In the genomic region with DNA sequence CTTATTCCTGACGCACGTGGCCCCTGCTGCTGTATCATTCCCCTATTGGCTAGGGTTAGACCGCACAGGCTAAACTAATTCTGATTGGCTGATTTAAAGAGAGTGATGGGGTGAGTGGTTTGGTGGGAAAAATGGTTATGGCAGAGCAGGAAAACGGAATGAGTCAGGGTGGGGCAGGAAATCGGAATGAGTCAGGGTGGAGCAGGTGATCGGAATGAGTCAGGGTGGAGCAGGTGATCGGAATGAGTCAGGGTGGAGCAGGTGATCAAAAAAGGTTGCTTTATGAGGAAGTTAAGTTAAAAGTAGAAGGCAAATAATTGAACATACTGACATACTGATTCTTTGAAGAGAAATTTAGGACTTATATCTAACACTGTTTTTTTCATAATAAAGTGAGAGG, we compare ENCODE assay signal across 11 cellular contexts. TPM values are rescaled to one million over a fixed set of nuclear protein-coding genes. Genes with fewer than 3 reads are reported as not detected.
DNase-seq lines count a peak whose midpoint lies in the region; ATAC-seq, FAIRE-seq and TF ChIP-seq lines count a peak whose summit lies in the region.
"Not testable (repeated sequence)": the region's sequence is repeated elsewhere in the genome, so short reads cannot be mapped to it uniquely, and the experiment has no call there.
"Had no signal": no experiment of that assay in that cellular context is flagged by ENCODE, and none has a peak within 500 bp of the region (broad histone marks: within the 10 kb centered on the region; RNA-seq: fewer than 3 reads in every experiment).

No MANE protein-coding gene starts in this region.

- not testable (repeated sequence) for H3K9me2 ChIP-seq in HCT116 (ENCODE audit: insufficient read depth)

- not testable (repeated sequence) for TF ChIP-seq POLR2A in HCT116 (IDR thresholded peaks at IDR 0.05; ENCODE audit: borderline replicate concordance, extremely low read depth, insufficient read depth, insufficient read length)

- not testable (repeated sequence) for H3K4me3 ChIP-seq in BLaER1; HCT116 (replicated peaks in 1 of 2; ENCODE audit: low read depth in 1 of 2, low read length in 2 of 2); astrocyte (ENCODE audit: insufficient read depth, low read depth, low read length); fibroblast of mammary gland (ENCODE audit: control insufficient read depth, low read depth, low read length); upper lobe of right lung

- POLR2A ChIA-PET in HCT116 (lab: Charles Lee); activated CD4-positive, alpha-beta T cell treated with anti-CD3 and anti-CD28 coated beads, Interleukin-2, amount 10 ng/mL, durations not matched to agents 7 days and 5 days (lab: Charles Lee): not testable (repeated sequence)

- peak overlapping the region; percentile 14 for H2AFZ ChIP-seq in HCT116 (ENCODE audit: low read depth, low read length, poor library complexity, severe bottlenecking)
- not testable (repeated sequence) for H2AFZ ChIP-seq in astrocyte (ENCODE audit: low read depth, low read length)

- intact Hi-C loops in HCT116 (cut with micrococcal nuclease); posterior vena cava (cut with DNase I); upper lobe of right lung (cut with DNase I): not testable (repeated sequence)

- H3K4me1 Mint-ChIP-seq in activated CD4-positive, alpha-beta T cell treated with anti-CD3 and anti-CD28 coated beads, Interleukin-2, amount 10 ng/mL, durations not matched to agents 7 days and 5 days = not testable (repeated sequence)
- peaks cover 15% of the 10 kb centered on the region for H3K4me1 Mint-ChIP-seq in astrocyte (ENCODE audit: low read depth, unreplicated experiment)

- RAD21 ChIA-PET in HCT116 (lab: Charles Lee; ENCODE audit: low non-redundant PET in 1 of 2, low total read pairs in 2 of 2, uncharacterized antibody in 2 of 2, unreplicated experiment in 2 of 2) = not testable (repeated sequence)

- H3K4me3 Mint-ChIP-seq in activated CD4-positive, alpha-beta T cell treated with anti-CD3 and anti-CD28 coated beads, Interleukin-2, amount 10 ng/mL, durations not matched to agents 7 days and 5 days; astrocyte (ENCODE audit: unreplicated experiment): not testable (repeated sequence)

- peak overlapping the region; percentile 80 for H3K27ac ChIP-seq in BLaER1
- peak overlapping the region; percentile 43 for H3K27ac ChIP-seq in HCT116 (ENCODE audit: low read depth, low read length)
- not testable (repeated sequence) for H3K27ac ChIP-seq in astrocyte (ENCODE audit: low read depth, low read length); upper lobe of right lung

- not testable (repeated sequence) for H3K79me2 ChIP-seq in HCT116 (ENCODE audit: insufficient read depth, low read length); astrocyte (ENCODE audit: insufficient read depth, low read length)

- not testable (repeated sequence) for H3K27me3 Mint-ChIP-seq in activated CD4-positive, alpha-beta T cell treated with anti-CD3 and anti-CD28 coated beads, Interleukin-2, amount 10 ng/mL, durations not matched to agents 7 days and 5 days; astrocyte (ENCODE audit: low read depth, unreplicated experiment)

- H3K4me1 ChIP-seq in BLaER1 = peaks cover 75% of the 10 kb centered on the region
- peaks cover 16 to 39% of the 10 kb centered on the region in 2 experiments for H3K4me1 ChIP-seq in HCT116 (ENCODE audit: control insufficient read depth in 1 of 2, insufficient read depth in 2 of 2, low read length in 2 of 2)
- not testable (repeated sequence) for H3K4me1 ChIP-seq in astrocyte (ENCODE audit: insufficient read depth, low read length); upper lobe of right lung

- CTCF ChIA-PET in HCT116 (lab: Charles Lee) = interaction anchor here (1.2 kb wide), 1 partner anchor 120 kb away, joined by 4 read pairs; no protein-coding TSS in a partner anchor
- CTCF ChIA-PET in activated CD4-positive, alpha-beta T cell treated with anti-CD3 and anti-CD28 coated beads, Interleukin-2, amount 10 ng/mL, durations not matched to agents 7 days and 5 days (lab: Charles Lee) = not testable (repeated sequence)

- not testable (repeated sequence) for TF ChIP-seq RAD21 in HCT116 (IDR thresholded peaks at IDR 0.05; ENCODE audit: low read depth)

- not testable (repeated sequence) for H3K9ac ChIP-seq in BLaER1; astrocyte (ENCODE audit: low read length)
- 0 out of 2 replicates have a peak overlapping the region, but pooled peaks have one; percentile 1 for H3K9ac ChIP-seq in HCT116 (ENCODE audit: low read length)

- H3K4me2 ChIP-seq in BLaER1 = peak overlapping the region; percentile 92
- peak overlapping the region; percentile 43 for H3K4me2 ChIP-seq in HCT116 (ENCODE audit: low read length)
- H3K4me2 ChIP-seq in astrocyte (ENCODE audit: low read length) = not testable (repeated sequence)

- peak; percentile 61 for ATAC-seq in HCT116
- ATAC-seq in upper lobe of right lung = not testable (repeated sequence)

- peak overlapping the region; percentile 68 for H3K27ac Mint-ChIP-seq in activated CD4-positive, alpha-beta T cell treated with anti-CD3 and anti-CD28 coated beads, Interleukin-2, amount 10 ng/mL, durations not matched to agents 7 days and 5 days
- peak overlapping the region; percentile 17 for H3K27ac Mint-ChIP-seq in astrocyte (ENCODE audit: unreplicated experiment)

- not testable (repeated sequence) for FAIRE-seq in astrocyte (lab: Jason Lieb, UNC)

- TF ChIP-seq CTCF in HCT116 (IDR thresholded peaks at IDR 0.05 in 2 of 3, conservative IDR thresholded peaks at IDR 0.05 in 1 of 3; ENCODE audit: borderline replicate concordance in 1 of 3, insufficient read depth in 1 of 3, low read depth in 2 of 3, low read length in 2 of 3); astrocyte (IDR thresholded peaks at IDR 0.05; ENCODE audit: insufficient read depth, low read depth, low read length); fibroblast of mammary gland (conservative IDR thresholded peaks at IDR 0.05; ENCODE audit: control insufficient read depth, insufficient read depth, low read depth, low read length); upper lobe of right lung (IDR thresholded peaks at IDR 0.05): not testable (repeated sequence)

- H3K9me3 Mint-ChIP-seq in activated CD4-positive, alpha-beta T cell treated with anti-CD3 and anti-CD28 coated beads, Interleukin-2, amount 10 ng/mL, durations not matched to agents 7 days and 5 days; astrocyte (ENCODE audit: unreplicated experiment): not testable (repeated sequence)

- not testable (repeated sequence) for H3K27me3 ChIP-seq in BLaER1; HCT116 (ENCODE audit: insufficient read depth, low read length); astrocyte (ENCODE audit: insufficient read depth, low read length); upper lobe of right lung

- not testable (repeated sequence) for H3K36me3 ChIP-seq in BLaER1; HCT116 (ENCODE audit: control insufficient read depth in 1 of 2, insufficient read depth in 2 of 2, low read length in 2 of 2); astrocyte (ENCODE audit: insufficient read depth, low read length); upper lobe of right lung

- H3K9me3 ChIP-seq in BLaER1; HCT116 (ENCODE audit: control insufficient read depth in 1 of 2, insufficient read depth in 1 of 2, low read depth in 1 of 2, low read length in 2 of 2); astrocyte (ENCODE audit: insufficient read depth, low read depth, low read length); upper lobe of right lung: not testable (repeated sequence)

- not testable (repeated sequence) for BruUV-seq in HCT116 (replicated peaks; lab: Mats Ljungman, UMichigan)

- not testable (repeated sequence) for H4K20me1 ChIP-seq in BLaER1; HCT116 (ENCODE audit: insufficient read depth); astrocyte (ENCODE audit: insufficient read depth, low read length)

- DNase-seq in HCT116 (ENCODE audit: low read depth, low spot score) (peak; percentile 69), RKO (ENCODE audit: low spot score) (peak; percentile 58), fibroblast of mammary gland (ENCODE audit: low read depth) (peak; percentile 25), posterior vena cava (ENCODE audit: low spot score) (peak; percentile 7), upper lobe of right lung (peak; percentile 38)
- DNase-seq in activated CD4-positive, alpha-beta T cell treated with anti-CD3 and anti-CD28 coated beads, Interleukin-2, amount 10 ng/mL, durations not matched to agents 7 days and 5 days; astrocyte (ENCODE audit: low read depth): not testable (repeated sequence)

- H3K36me3 Mint-ChIP-seq in activated CD4-positive, alpha-beta T cell treated with anti-CD3 and anti-CD28 coated beads, Interleukin-2, amount 10 ng/mL, durations not matched to agents 7 days and 5 days (ENCODE audit: low read depth); astrocyte (ENCODE audit: low read depth, unreplicated experiment): not testable (repeated sequence)

TF ChIP-seq in HCT116, 20 proteins besides CTCF, POLR2A, EP300 and RAD21:
- TF ChIP-seq, protein P1, sequence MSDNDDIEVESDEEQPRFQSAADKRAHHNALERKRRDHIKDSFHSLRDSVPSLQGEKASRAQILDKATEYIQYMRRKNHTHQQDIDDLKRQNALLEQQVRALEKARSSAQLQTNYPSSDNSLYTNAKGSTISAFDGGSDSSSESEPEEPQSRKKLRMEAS (IDR thresholded peaks at IDR 0.05) = peak; percentile 69
- TF ChIP-seq JUND (IDR thresholded peaks at IDR 0.05) (peak; percentile 93), FOSL1 (IDR thresholded peaks at IDR 0.05; ENCODE audit: low read depth) (peak; percentile 95), SP1 (IDR thresholded peaks at IDR 0.05; ENCODE audit: low read depth) (peak; percentile 68), CBX3 (IDR thresholded peaks at IDR 0.05; ENCODE audit: low read depth) (peak; percentile 95)

RNA-seq across cellular contexts. Expression of a gene that starts 2.6 kb away (rescaled TPM):
- total RNA-seq in HCT116 (2021; ENCODE audit: unreplicated experiment) = not detected
- polyA plus RNA-seq in HCT116 (2012) = not detected in 2 replicates
- total RNA-seq in activated CD4-positive, alpha-beta T cell treated with anti-CD3 and anti-CD28 coated beads, Interleukin-2, amount 10 ng/mL, durations not matched to agents 7 days and 5 days = not detected
- total RNA-seq in astrocyte = not detected in 2 replicates
- not detected for total RNA-seq in posterior vena cava
- total RNA-seq in upper lobe of right lung = not detected
- total RNA-seq: A673; CD4-positive, alpha-beta T cell; Right ventricle myocardium inferior had no signal

RNA-seq across cellular contexts. Expression of a gene that starts 42.7 kb away (rescaled TPM):
- not detected for total RNA-seq in HCT116 (2021; ENCODE audit: unreplicated experiment)
- polyA plus RNA-seq in HCT116 (2012) = not detected in 2 replicates
- total RNA-seq in activated CD4-positive, alpha-beta T cell treated with anti-CD3 and anti-CD28 coated beads, Interleukin-2, amount 10 ng/mL, durations not matched to agents 7 days and 5 days = not detected
- not detected in 2 replicates for total RNA-seq in astrocyte
- not detected for total RNA-seq in posterior vena cava
- not detected for total RNA-seq in upper lobe of right lung
- total RNA-seq: CD4-positive, alpha-beta T cell; Right ventricle myocardium inferior had no signal
